ENCODE assay signal across 20 cellular contexts in genomic region chr1:36346741-36347370, GRCh38.
"Had no signal": no experiment of that assay in that cellular context is flagged by ENCODE, and none has a peak within 500 bp of the region (broad histone marks: within the 10 kb centered on the region; RNA-seq: fewer than 3 reads in every experiment).

No MANE protein-coding gene starts in this region.

- H3K27me3 Mint-ChIP-seq: activated CD4-positive, alpha-beta T cell treated with anti-CD3 and anti-CD28 coated beads for 36 hours; activated CD8-positive, alpha-beta memory T cell treated with anti-CD3 and anti-CD28 coated beads, Interleukin-2, amount 10 ng/mL, durations not matched to agents 7 days and 5 days; dendritic cell treated with granulocyte-macrophage colony-stimulating factor and Interleukin-4, amounts not matched to agents 40 ng/mL and 50 ng/mL, for 4 days; progenitor cell of endocrine pancreas had no signal

- H3K4me1 Mint-ChIP-seq: WTC11 had no signal

- H3K27ac ChIP-seq: cardiac muscle cell, esophagus muscularis mucosa, right atrium auricular region, stomach had no signal

- H3K4me3 ChIP-seq: cardiac muscle cell, esophagus muscularis mucosa, right atrium auricular region, stomach had no signal

- H3K4me3 Mint-ChIP-seq: activated CD4-positive, alpha-beta T cell treated with anti-CD3 and anti-CD28 coated beads for 36 hours; activated CD8-positive, alpha-beta memory T cell treated with anti-CD3 and anti-CD28 coated beads, Interleukin-2, amount 10 ng/mL, durations not matched to agents 7 days and 5 days; dendritic cell treated with granulocyte-macrophage colony-stimulating factor and Interleukin-4, amounts not matched to agents 40 ng/mL and 50 ng/mL, for 4 days; mesothelial cell of epicardium; nephron; WTC11 had no signal

- H3K27me3 ChIP-seq: cardiac muscle cell, esophagus muscularis mucosa, right atrium auricular region, stomach had no signal

- DNase-seq: activated CD4-positive, alpha-beta T cell treated with anti-CD3 and anti-CD28 coated beads for 36 hours; activated CD4-positive, alpha-beta T cell treated with anti-CD3 and anti-CD28 coated beads, Interleukin-2, amount 50 U/mL, for 48 hours; activated CD8-positive, alpha-beta memory T cell treated with anti-CD3 and anti-CD28 coated beads, Interleukin-2, amount 10 ng/mL, durations not matched to agents 7 days and 5 days; activated naive CD4-positive, alpha-beta T cell treated with anti-CD3 and anti-CD28 coated beads, Interleukin-2, amount 50 U/mL, for 16 hours; activated T-cell treated with anti-CD3 and anti-CD28 coated beads, Interleukin-2, amount 50 U/mL, for 1 hour; effector CD8-positive, alpha-beta T cell; occipital lobe; stimulated activated CD4-positive, alpha-beta T cell treated with anti-CD3 and anti-CD28 coated beads, Interleukin-15, amount 100 ng/mL, for 24 hours; stimulated activated CD4-positive, alpha-beta T cell treated with anti-CD3 and anti-CD28 coated beads, Interleukin-2, amount 100 ng/mL, for 48 hours; stomach; trophoblast cell had no signal

- H3K9me3 Mint-ChIP-seq: activated T-helper 2 cell treated with anti-CD3 and anti-CD28 coated beads, Interferon-gamma antibody, Interleukin-2, Interleukin-4, amounts not matched to agents 10 μg/mL and 5 μg/mL and 100 μg/mL, durations not matched to agents 14 hours and 24 hours and 36 hours; dendritic cell treated with granulocyte-macrophage colony-stimulating factor and Interleukin-4, amounts not matched to agents 40 ng/mL and 50 ng/mL, for 4 days; mesothelial cell of epicardium; nephron; WTC11 had no signal

- H3K9me3 ChIP-seq: esophagus muscularis mucosa, right atrium auricular region, stomach had no signal

- H3K27ac Mint-ChIP-seq: activated CD4-positive, alpha-beta T cell treated with anti-CD3 and anti-CD28 coated beads for 36 hours; activated CD8-positive, alpha-beta memory T cell treated with anti-CD3 and anti-CD28 coated beads, Interleukin-2, amount 10 ng/mL, durations not matched to agents 7 days and 5 days; dendritic cell treated with granulocyte-macrophage colony-stimulating factor and Interleukin-4, amounts not matched to agents 40 ng/mL and 50 ng/mL, for 4 days; mesothelial cell of epicardium; progenitor cell of endocrine pancreas; WTC11 had no signal
